In the genomic region with DNA sequence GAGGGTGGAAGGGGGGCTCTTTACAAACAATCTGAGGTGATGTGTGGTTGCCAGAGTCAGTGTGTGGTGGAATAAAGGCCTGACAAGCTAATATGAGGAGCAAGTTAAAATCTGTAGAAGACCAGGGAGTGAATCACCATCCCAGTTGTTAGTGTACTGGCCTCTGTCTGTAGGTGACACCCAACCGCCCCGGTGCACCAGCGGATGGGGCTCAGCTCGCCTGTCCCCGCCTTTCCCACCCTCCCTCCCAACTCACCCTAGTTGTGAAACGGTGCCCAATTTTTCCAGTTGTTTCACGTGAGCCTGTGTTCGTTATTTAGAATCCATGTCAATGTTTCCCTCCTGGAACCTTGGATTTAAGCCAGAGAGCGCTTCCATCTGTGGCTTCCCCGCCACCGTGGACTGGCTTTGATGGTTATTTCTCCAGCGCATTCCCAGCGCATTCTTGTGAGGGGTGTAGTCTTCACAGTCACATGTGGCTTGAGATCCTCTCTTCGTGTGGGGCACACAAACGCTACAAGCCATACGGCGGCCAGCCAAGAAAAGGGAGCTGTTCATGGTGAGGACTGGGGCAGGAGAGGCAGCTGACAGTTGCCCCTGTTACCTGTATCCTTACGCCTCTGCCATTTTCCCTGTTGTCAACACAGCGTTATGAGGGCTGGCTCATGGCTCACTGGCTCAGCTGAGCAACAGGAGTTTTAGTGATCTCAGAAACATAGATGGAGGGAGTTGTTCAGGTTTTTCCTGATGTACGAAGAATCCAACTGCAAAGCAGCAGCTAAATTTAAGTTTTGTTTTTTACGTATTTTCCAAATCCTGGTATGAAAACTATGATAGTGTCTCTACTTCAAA, we compare ENCODE assay signal across 14 cellular contexts.
DNase-seq lines count a peak whose midpoint lies in the region; ATAC-seq and TF ChIP-seq lines count a peak whose summit lies in the region.
"Had no signal": no experiment of that assay in that cellular context is flagged by ENCODE, and none has a peak within 500 bp of the region (broad histone marks: within the 10 kb centered on the region; RNA-seq: fewer than 3 reads in every experiment).

No MANE protein-coding gene starts in this region.

- no peak overlapping the region for H3K56ac ChIP-seq in mesendoderm (ENCODE audit: low read length)

- H2BK120ac ChIP-seq in mesendoderm (ENCODE audit: low read depth, low read length): no peak overlapping the region

- WGBS in mesendoderm (ENCODE audit: extremely low coverage, insufficient coverage, low lambda C conversion rate): no CpG with 5 or more reads among the region's 21 CpGs

- DNase-seq in AG04449 (ENCODE audit: low read depth, low spot score): peak; percentile 16
- peak; percentile 30 for DNase-seq in HFF-Myc (ENCODE audit: extremely low read depth, low read depth)
- no peak for DNase-seq in coronary artery (ENCODE audit: low spot score)
- peak; percentile 66 for DNase-seq in mesendoderm
- no peak for DNase-seq in NCI-H2081 treated with DMSO at 0.1 percent for 48 hours (lab: John Stamatoyannopoulos, UW)
- DNase-seq in T-helper 2 cell: no peak
- DNase-seq: activated CD4-positive, alpha-beta T cell treated with anti-CD3 and anti-CD28 coated beads, Interleukin-2, amount 50 U/mL, for 4 hours; anterior cingulate cortex; NCI-H1105; NCI-H774; pancreas had no signal

- H3K9ac ChIP-seq in mesendoderm (ENCODE audit: low read length): no peak overlapping the region

- no peak overlapping the region for H2AK5ac ChIP-seq in mesendoderm (ENCODE audit: low read length)

- TF ChIP-seq CTCF in AG04449 (IDR thresholded peaks at IDR 0.05; ENCODE audit: insufficient read depth, low read length, missing control alignments): no peak
- no peak for TF ChIP-seq CTCF in HFF-Myc (IDR thresholded peaks at IDR 0.05; ENCODE audit: low read depth, low read length, missing control alignments)
- no peak for TF ChIP-seq CTCF in coronary artery (IDR thresholded peaks at IDR 0.05)

- no peak overlapping the region for H3K23ac ChIP-seq in mesendoderm (ENCODE audit: low read length)

- no peaks in the 10 kb centered on the region for H3K27me3 ChIP-seq in mesendoderm (ENCODE audit: insufficient read depth, low read length, poor library complexity)
- H3K27me3 ChIP-seq: pancreas had no signal

- H3K79me1 ChIP-seq in mesendoderm (ENCODE audit: low read length): no peaks in the 10 kb centered on the region

- H3K4me3 ChIP-seq in AG04449 (ENCODE audit: low read depth, low read length) (no peak overlapping the region; the same call in 1 of the 2 replicates), HFF-Myc (replicated peaks; ENCODE audit: low read depth, low read length) (no peak overlapping the region), coronary artery (peak overlapping the region; percentile 51), mesendoderm (ENCODE audit: low read length) (no peak overlapping the region)
- H3K4me3 ChIP-seq: pancreas had no signal

- no peak overlapping the region for H4K8ac ChIP-seq in mesendoderm (ENCODE audit: low read depth, low read length)

- ATAC-seq in HG02763 (IDR thresholded peaks at IDR 0.05; ENCODE audit: unreplicated experiment) (no peak), GM18868 (IDR thresholded peaks at IDR 0.05; ENCODE audit: unreplicated experiment) (no peak)

- H2BK15ac ChIP-seq in mesendoderm (replicated peaks; ENCODE audit: low read depth): no peak overlapping the region

- H3K18ac ChIP-seq in mesendoderm (ENCODE audit: low read length): no peak overlapping the region

- no peak overlapping the region for H3K4ac ChIP-seq in mesendoderm (ENCODE audit: low read depth, low read length)

- no peaks in the 10 kb centered on the region for H3K4me1 ChIP-seq in mesendoderm (ENCODE audit: control insufficient read depth, low read depth, low read length)
- H3K4me1 ChIP-seq: pancreas had no signal

- H3K27ac ChIP-seq in coronary artery: peak overlapping the region; percentile 20 to 52
- no peak overlapping the region for H3K27ac ChIP-seq in mesendoderm (ENCODE audit: low read depth, low read length)
- H3K27ac ChIP-seq: pancreas, RWPE1 had no signal

- H3K79me2 ChIP-seq in mesendoderm (ENCODE audit: control insufficient read depth, insufficient read depth, low read length): no peaks in the 10 kb centered on the region

- no peaks in the 10 kb centered on the region for H3K36me3 ChIP-seq in mesendoderm (ENCODE audit: control insufficient read depth, insufficient read depth, low read length)
- H3K36me3 ChIP-seq: pancreas had no signal

- no peak overlapping the region for H2BK5ac ChIP-seq in mesendoderm (ENCODE audit: low read length)

- no peak overlapping the region for H4K5ac ChIP-seq in mesendoderm (ENCODE audit: low read length)

- H3K4me2 ChIP-seq in mesendoderm (ENCODE audit: low read length): no peak overlapping the region

- POLR2A ChIA-PET in AG04449 (lab: Yijun Ruan, JAX): interaction anchor here (0.5 kb wide), 2 partner anchors 196 to 838 kb away, joined by 3 read pairs; no protein-coding TSS in a partner anchor

- CTCF ChIA-PET in AG04449 (lab: Yijun Ruan, JAX): interaction anchor here (1.1 to 1.2 kb wide), 2 partner anchors 14 to 20 kb away, joined by 3 read pairs; no protein-coding TSS in a partner anchor

Comparison
In these comparisons a context has a peak if more than half of its experiments do, and no peak if none do; other contexts are left out.
1. DNase-seq: peak in AG04449 (single experiment), HFF-Myc (single experiment) and mesendoderm (single experiment); none in coronary artery (single experiment), NCI-H2081 treated with DMSO at 0.1 percent for 48 hours (single experiment) and T-helper 2 cell (0 of 5).